In the genomic region with DNA sequence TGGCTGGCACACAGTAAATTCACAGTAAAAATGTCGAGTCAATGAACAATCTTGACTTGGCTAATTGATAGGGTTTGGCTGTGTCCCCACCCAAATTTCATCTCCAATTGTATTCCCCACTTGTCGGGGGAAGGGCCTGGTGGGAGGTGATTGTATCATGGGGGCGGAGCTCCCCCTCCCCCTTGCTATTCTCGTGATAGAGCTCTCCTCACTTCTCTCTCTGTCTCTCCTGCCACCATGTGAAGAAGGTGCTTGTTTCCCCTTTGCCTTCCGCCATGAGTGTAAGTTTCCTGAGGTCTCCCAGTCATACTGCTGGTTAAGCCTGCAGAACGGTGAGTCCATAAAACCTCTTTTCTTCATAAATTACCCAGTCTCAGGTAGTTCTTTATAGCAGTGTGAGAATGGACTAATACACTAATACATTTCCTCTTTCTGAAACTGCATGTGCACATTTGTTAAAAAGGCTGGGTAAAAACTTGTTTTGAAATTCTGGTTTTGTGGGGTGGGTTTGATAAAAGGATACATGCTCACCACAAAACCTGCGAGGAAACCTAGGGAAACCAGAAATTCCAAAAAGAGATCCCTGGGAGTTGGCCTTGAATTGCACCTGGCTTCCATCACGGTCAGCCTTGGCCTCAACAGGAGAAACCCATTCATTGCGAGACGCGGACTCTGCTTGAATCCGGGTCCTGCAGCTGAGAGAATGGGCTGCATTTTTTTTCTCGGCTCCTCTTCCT, we compare ENCODE assay signal across 22 cellular contexts. TPM values are rescaled to one million over a fixed set of nuclear protein-coding genes. Genes with fewer than 3 reads are reported as not detected.
A peak's percentile ranks its signal among the peaks of the same experiment; 100 is the strongest.
DNase-seq lines count a peak whose midpoint lies in the region; ATAC-seq and TF ChIP-seq lines count a peak whose summit lies in the region.
"Had no signal": no experiment of that assay in that cellular context is flagged by ENCODE, and none has a peak within 500 bp of the region (broad histone marks: within the 10 kb centered on the region; RNA-seq: fewer than 3 reads in every experiment).

No MANE protein-coding gene starts in this region.

- H3K27me3 ChIP-seq in right cardiac atrium (ENCODE audit: control insufficient read depth, insufficient read depth): peaks cover 2% of the 10 kb centered on the region
- no peaks in the 10 kb centered on the region for H3K27me3 ChIP-seq in RWPE2 (ENCODE audit: insufficient read depth, poor library complexity, severe bottlenecking)
- peaks cover 21% of the 10 kb centered on the region for H3K27me3 ChIP-seq in iPS-18a (ENCODE audit: control insufficient read depth, insufficient read depth, low read length)
- peaks cover 0 to 63% (median 12%) of the 10 kb centered on the region in 7 donors for H3K27me3 ChIP-seq in spleen (replicated peaks in 1 of 7)
- H3K27me3 ChIP-seq: thyroid gland had no signal

- H3K9me3 ChIP-seq in right cardiac atrium (ENCODE audit: control insufficient read depth, low read length) (no peaks in the 10 kb centered on the region), RWPE2 (ENCODE audit: severe bottlenecking) (no peaks in the 10 kb centered on the region), iPS-18a (ENCODE audit: control insufficient read depth, low read depth, low read length) (no peaks in the 10 kb centered on the region), spleen (no peaks in the 10 kb centered on the region), mucosa of descending colon (no peaks in the 10 kb centered on the region)
- H3K9me3 ChIP-seq: thyroid gland had no signal

- 30% methylated on average over 13 of the region's 13 CpGs for WGBS in right cardiac atrium
- 27 to 45% (median 36%) methylated on average over 13 of the region's 13 CpGs for WGBS in spleen, 5 donors

- no peak overlapping the region for H3K4me3 ChIP-seq in right cardiac atrium (ENCODE audit: low read length)
- H3K4me3 ChIP-seq in RWPE2 (ENCODE audit: severe bottlenecking): no peak overlapping the region
- peak overlapping the region; percentile 49 for H3K4me3 ChIP-seq in iPS-18a (ENCODE audit: low read length)
- H3K4me3 ChIP-seq in spleen: peak overlapping the region in 1 of 8 donors; percentile 16
- no peak overlapping the region for H3K4me3 ChIP-seq in mucosa of descending colon
- H3K4me3 ChIP-seq: K562, lung, thyroid gland had no signal

- TF ChIP-seq CTCF in RWPE2 (IDR thresholded peaks at IDR 0.05; ENCODE audit: poor library complexity, severe bottlenecking) (no peak), spleen (IDR thresholded peaks at IDR 0.05 in 8 of 11, conservative IDR thresholded peaks at IDR 0.05 in 3 of 11) (no peak), mucosa of descending colon (IDR thresholded peaks at IDR 0.05) (no peak)

- intact Hi-C loops in Right ventricle myocardium superior (cut with DNase I) (loop anchor here (2.0 to 5.0 kb wide), 2 partner anchors 362 to 376 kb away; no protein-coding TSS in a partner anchor), right cardiac atrium (cut with DNase I) (loop anchor here (5.0 to 10.0 kb wide), 3 partner anchors 361 to 376 kb away; no protein-coding TSS in a partner anchor), spleen (cut with DNase I; ENCODE audit: low total_unique reads) (loop anchor here (5.0 kb wide), 1 partner anchor 376 kb away; no protein-coding TSS in a partner anchor), mucosa of descending colon (cut with DNase I, micrococcal nuclease) (loop anchor here (2.0 to 5.0 kb wide), 2 partner anchors 376 kb away; no protein-coding TSS in a partner anchor)

- TF ChIP-seq POLR2A in spleen (IDR thresholded peaks at IDR 0.05): no peak

- H3K9ac ChIP-seq in iPS-18a (ENCODE audit: low read length): peak overlapping the region; percentile 65

- ATAC-seq in Right ventricle myocardium superior (ENCODE audit: poor library complexity) (peak; percentile 9), right cardiac atrium (no peak), RWPE2 (ENCODE audit: low read depth) (no peak), GM21526 (IDR thresholded peaks at IDR 0.05; ENCODE audit: low FRiP score, unreplicated experiment) (no peak), HG03280 (IDR thresholded peaks at IDR 0.05; ENCODE audit: unreplicated experiment) (no peak), mucosa of descending colon (no peak)
- ATAC-seq: stimulated activated memory B cell treated with anti-CD40 and anti-IgM and Interleukin-4, amounts not matched to agents 10 μg/mL and 1 μg/mL and 100 μg/mL, for 72 hours had no signal

- H3K4me1 ChIP-seq in right cardiac atrium (ENCODE audit: control insufficient read depth, insufficient read depth, low read length): no peaks in the 10 kb centered on the region
- peaks cover 25% of the 10 kb centered on the region for H3K4me1 ChIP-seq in RWPE2 (ENCODE audit: insufficient read depth, poor library complexity, severe bottlenecking)
- peaks cover 24% of the 10 kb centered on the region for H3K4me1 ChIP-seq in iPS-18a (ENCODE audit: control insufficient read depth, low read depth, low read length)
- H3K4me1 ChIP-seq in spleen: peaks cover 0 to 9% (median 8%) of the 10 kb centered on the region in 6 donors
- no peaks in the 10 kb centered on the region for H3K4me1 ChIP-seq in mucosa of descending colon (ENCODE audit: low read depth)

- DNase-seq in Right ventricle myocardium superior (no peak), right cardiac atrium (no peak), RWPE2 (ENCODE audit: low spot score) (no peak), spleen (peak; percentile 35), mucosa of descending colon (no peak)
- DNase-seq: cortex of kidney, GOT3, SHP77 treated with DMSO at 0.1 percent for 48 hours had no signal

- H3K36me3 ChIP-seq in RWPE2 (ENCODE audit: low read depth) (no peaks in the 10 kb centered on the region), iPS-18a (ENCODE audit: control insufficient read depth, low read depth, low read length) (no peaks in the 10 kb centered on the region), spleen (no peaks in the 10 kb centered on the region), mucosa of descending colon (ENCODE audit: low read depth) (no peaks in the 10 kb centered on the region)
- H3K36me3 ChIP-seq: thyroid gland, WERI-Rb-1 had no signal

- H3K27ac ChIP-seq in right cardiac atrium (ENCODE audit: low read length) (no peak overlapping the region), RWPE2 (ENCODE audit: poor library complexity, severe bottlenecking) (peak overlapping the region; percentile 89), iPS-18a (ENCODE audit: low read length) (peak overlapping the region; percentile 38), spleen (no peak overlapping the region)
- H3K27ac ChIP-seq: thyroid gland, WERI-Rb-1 had no signal

RNA-seq across cellular contexts. Expression of gene MYL2, which starts 16.2 kb away (rescaled TPM):
- total RNA-seq in Right ventricle myocardium superior: 13,587 TPM
- total RNA-seq in right cardiac atrium: 10 to 100 TPM; 24.0 to 36.1 (median 28.1) TPM
- polyA plus RNA-seq in right cardiac atrium: 435 TPM
- not detected for total RNA-seq in spleen
- 1 to 10 TPM; 1.2 to 8.5 (median 1.3) TPM for polyA plus RNA-seq in spleen
- total RNA-seq in mucosa of descending colon: 10 to 100 TPM in 1 of 3 donors, 1 to 10 TPM in 1, not detected in 1; 3.8 to 13.2 TPM
- total RNA-seq: A673; activated CD8-positive, alpha-beta T cell treated with anti-CD3 and anti-CD28 coated beads, Interleukin-2, amount 10 ng/mL, durations not matched to agents 7 days and 5 days; activated T-cell treated with anti-CD3 and anti-CD28 coated beads, Interleukin-2, amount 50 U/mL, for 4 hours; fibroblast of villous mesenchyme; K562; lung; natural killer cell treated with Interleukin-12 subunit alpha and Interleukin-12 subunit beta and Interleukin-15 and Interleukin-18, amount 100 ng/mL, for 72 hours; thyroid gland had no signal
- polyA plus RNA-seq: endothelial cell of umbilical vein, K562 had no signal

Comparison
In these comparisons a context has a peak if more than half of its experiments do, and no peak if none do; other contexts are left out.
1. RNA of gene MYL2, which starts 16.2 kb away (total RNA-seq): 13,587 TPM in Right ventricle myocardium superior (single experiment); 24.0 to 36.1 TPM in right cardiac atrium, 3.8 to 13.2 TPM in mucosa of descending colon and not detected in spleen; every median in the first group is over 100 times any median in the second.
2. H3K27ac ChIP-seq: peak in RWPE2 (single experiment) and iPS-18a (single experiment); none in right cardiac atrium (single experiment) and spleen (0 of 8).